Comparison of ENCODE assay signal across 1 cellular context in the genomic region with DNA sequence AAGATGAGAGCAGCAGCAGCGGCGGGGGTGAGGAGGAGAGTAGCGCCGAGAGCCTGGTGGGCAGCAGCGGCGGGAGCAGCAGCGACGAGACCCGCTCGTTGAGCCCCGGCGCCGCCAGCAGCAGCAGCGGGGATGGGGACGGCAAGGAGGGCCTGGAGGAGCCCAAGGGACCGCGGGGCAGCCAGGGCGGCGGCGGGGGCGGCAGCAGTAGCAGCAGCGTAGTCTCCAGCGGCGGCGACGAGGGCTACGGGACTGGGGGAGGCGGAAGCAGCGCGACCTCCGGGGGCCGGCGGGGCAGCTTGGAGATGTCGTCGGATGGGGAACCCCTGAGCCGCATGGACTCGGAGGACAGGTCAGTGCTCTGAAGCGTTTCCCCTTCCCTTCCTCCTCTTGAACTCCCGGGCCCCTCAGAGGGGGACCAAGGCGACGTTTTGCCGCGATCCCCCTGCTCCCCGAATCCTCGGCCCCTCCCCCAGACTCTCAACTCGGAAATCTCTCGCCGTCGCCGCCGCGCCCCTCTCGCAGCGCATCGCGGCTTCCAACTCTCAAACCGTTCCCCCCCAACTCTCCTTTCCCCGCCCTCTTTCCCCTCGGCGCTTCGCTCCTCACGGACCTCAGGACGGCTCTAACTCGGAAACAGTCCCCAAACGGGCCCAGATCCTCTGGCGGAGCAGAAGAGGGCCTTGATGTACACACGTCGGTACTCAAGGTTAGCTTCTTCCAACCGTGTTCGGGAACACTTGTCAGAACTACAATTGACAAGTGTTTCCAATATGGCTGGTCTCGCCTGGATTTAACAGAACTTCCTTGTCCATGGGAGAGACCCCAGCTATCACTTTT.
TF ChIP-seq lines count a peak whose summit lies in the region.

No MANE protein-coding gene starts in this region.

TF ChIP-seq in GM12878, 131 proteins besides CTCF, POLR2A, EP300 and RAD21 (continued from another document):
- TF ChIP-seq, protein P1, sequence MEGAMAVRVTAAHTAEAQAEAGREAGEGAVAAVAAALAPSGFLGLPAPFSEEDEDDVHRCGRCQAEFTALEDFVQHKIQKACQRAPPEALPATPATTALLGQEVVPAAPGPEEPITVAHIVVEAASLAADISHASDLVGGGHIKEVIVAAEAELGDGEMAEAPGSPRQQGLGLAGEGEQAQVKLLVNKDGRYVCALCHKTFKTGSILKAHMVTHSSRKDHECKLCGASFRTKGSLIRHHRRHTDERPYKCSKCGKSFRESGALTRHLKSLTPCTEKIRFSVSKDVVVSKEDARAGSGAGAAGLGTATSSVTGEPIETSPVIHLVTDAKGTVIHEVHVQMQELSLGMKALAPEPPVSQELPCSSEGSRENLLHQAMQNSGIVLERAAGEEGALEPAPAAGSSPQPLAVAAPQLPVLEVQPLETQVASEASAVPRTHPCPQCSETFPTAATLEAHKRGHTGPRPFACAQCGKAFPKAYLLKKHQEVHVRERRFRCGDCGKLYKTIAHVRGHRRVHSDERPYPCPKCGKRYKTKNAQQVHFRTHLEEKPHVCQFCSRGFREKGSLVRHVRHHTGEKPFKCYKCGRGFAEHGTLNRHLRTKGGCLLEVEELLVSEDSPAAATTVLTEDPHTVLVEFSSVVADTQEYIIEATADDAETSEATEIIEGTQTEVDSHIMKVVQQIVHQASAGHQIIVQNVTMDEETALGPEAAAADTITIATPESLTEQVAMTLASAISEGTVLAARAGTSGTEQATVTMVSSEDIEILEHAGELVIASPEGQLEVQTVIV (IDR thresholded peaks at IDR 0.05; ENCODE audit: borderline replicate concordance, partially characterized antibody): no peak
- TF ChIP-seq HDAC2 (IDR thresholded peaks at IDR 0.05) (no peak), IKZF2 (IDR thresholded peaks at IDR 0.05) (peak; percentile 25 to 30; a peak in 2 of 4 replicates), CEBPB (IDR thresholded peaks at IDR 0.05; ENCODE audit: borderline replicate concordance in 1 of 2, low read depth in 2 of 2, low read length in 2 of 2) (no peak), BRCA1 (IDR thresholded peaks at IDR 0.05; ENCODE audit: low read depth, low read length) (no peak), ZSCAN29 (IDR thresholded peaks at IDR 0.05) (0 out of 2 replicates have a peak, but pooled peaks have one; percentile 0), POU2F2 (IDR thresholded peaks at IDR 0.05; ENCODE audit: borderline replicate concordance, low read depth, low read length) (0 out of 3 replicates have a peak, but pooled peaks have one; percentile 15), TAF1 (IDR thresholded peaks at IDR 0.05; ENCODE audit: borderline replicate concordance, low read depth, low read length) (0 out of 2 replicates have a peak, but pooled peaks have one; percentile 18), CBX5 (IDR thresholded peaks at IDR 0.05; ENCODE audit: low read depth) (0 out of 2 replicates have a peak, but pooled peaks have one; percentile 71), NR2F1 (conservative IDR thresholded peaks at IDR 0.05) (0 out of 2 replicates have a peak, but pooled peaks have one; percentile 26), TCF12 (IDR thresholded peaks at IDR 0.05; ENCODE audit: low read depth, low read length) (no peak), POLR2AphosphoS5 (IDR thresholded peaks at IDR 0.05; ENCODE audit: low read length) (peak; percentile 73), MTA2 (IDR thresholded peaks at IDR 0.05; ENCODE audit: low read depth) (peak; percentile 23; the same call in 1 of the 2 replicates), ZNF384 (IDR thresholded peaks at IDR 0.05; ENCODE audit: borderline replicate concordance, low read depth, low read length) (no peak), IKZF1 (conservative IDR thresholded peaks at IDR 0.05) (peak; percentile 46; the same call in 1 of the 2 replicates), MEF2B (IDR thresholded peaks at IDR 0.05; ENCODE audit: partially characterized antibody, poor library complexity, severe bottlenecking) (peak; percentile 15), CBFB (IDR thresholded peaks at IDR 0.05; ENCODE audit: low read depth) (peak; percentile 16; the same call in 1 of the 2 replicates), EED (IDR thresholded peaks at IDR 0.05; ENCODE audit: low read depth) (0 out of 2 replicates have a peak, but pooled peaks have one; percentile 20), RB1 (IDR thresholded peaks at IDR 0.05; ENCODE audit: borderline replicate concordance) (no peak), MYC (IDR thresholded peaks at IDR 0.05; ENCODE audit: insufficient read depth, insufficient read length, insufficient replicate concordance, low read length, severe bottlenecking) (no peak), RUNX3 (IDR thresholded peaks at IDR 0.05; ENCODE audit: low read length) (no peak), DPF2 (IDR thresholded peaks at IDR 0.05) (peak; percentile 27; the same call in 1 of the 2 replicates), LARP7 (IDR thresholded peaks at IDR 0.05) (no peak)
- TF ChIP-seq, protein P2, sequence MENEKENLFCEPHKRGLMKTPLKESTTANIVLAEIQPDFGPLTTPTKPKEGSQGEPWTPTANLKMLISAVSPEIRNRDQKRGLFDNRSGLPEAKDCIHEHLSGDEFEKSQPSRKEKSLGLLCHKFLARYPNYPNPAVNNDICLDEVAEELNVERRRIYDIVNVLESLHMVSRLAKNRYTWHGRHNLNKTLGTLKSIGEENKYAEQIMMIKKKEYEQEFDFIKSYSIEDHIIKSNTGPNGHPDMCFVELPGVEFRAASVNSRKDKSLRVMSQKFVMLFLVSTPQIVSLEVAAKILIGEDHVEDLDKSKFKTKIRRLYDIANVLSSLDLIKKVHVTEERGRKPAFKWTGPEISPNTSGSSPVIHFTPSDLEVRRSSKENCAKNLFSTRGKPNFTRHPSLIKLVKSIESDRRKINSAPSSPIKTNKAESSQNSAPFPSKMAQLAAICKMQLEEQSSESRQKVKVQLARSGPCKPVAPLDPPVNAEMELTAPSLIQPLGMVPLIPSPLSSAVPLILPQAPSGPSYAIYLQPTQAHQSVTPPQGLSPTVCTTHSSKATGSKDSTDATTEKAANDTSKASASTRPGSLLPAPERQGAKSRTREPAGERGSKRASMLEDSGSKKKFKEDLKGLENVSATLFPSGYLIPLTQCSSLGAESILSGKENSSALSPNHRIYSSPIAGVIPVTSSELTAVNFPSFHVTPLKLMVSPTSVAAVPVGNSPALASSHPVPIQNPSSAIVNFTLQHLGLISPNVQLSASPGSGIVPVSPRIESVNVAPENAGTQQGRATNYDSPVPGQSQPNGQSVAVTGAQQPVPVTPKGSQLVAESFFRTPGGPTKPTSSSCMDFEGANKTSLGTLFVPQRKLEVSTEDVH (IDR thresholded peaks at IDR 0.05; ENCODE audit: low read depth, partially characterized antibody): no peak
- TF ChIP-seq, protein P3, sequence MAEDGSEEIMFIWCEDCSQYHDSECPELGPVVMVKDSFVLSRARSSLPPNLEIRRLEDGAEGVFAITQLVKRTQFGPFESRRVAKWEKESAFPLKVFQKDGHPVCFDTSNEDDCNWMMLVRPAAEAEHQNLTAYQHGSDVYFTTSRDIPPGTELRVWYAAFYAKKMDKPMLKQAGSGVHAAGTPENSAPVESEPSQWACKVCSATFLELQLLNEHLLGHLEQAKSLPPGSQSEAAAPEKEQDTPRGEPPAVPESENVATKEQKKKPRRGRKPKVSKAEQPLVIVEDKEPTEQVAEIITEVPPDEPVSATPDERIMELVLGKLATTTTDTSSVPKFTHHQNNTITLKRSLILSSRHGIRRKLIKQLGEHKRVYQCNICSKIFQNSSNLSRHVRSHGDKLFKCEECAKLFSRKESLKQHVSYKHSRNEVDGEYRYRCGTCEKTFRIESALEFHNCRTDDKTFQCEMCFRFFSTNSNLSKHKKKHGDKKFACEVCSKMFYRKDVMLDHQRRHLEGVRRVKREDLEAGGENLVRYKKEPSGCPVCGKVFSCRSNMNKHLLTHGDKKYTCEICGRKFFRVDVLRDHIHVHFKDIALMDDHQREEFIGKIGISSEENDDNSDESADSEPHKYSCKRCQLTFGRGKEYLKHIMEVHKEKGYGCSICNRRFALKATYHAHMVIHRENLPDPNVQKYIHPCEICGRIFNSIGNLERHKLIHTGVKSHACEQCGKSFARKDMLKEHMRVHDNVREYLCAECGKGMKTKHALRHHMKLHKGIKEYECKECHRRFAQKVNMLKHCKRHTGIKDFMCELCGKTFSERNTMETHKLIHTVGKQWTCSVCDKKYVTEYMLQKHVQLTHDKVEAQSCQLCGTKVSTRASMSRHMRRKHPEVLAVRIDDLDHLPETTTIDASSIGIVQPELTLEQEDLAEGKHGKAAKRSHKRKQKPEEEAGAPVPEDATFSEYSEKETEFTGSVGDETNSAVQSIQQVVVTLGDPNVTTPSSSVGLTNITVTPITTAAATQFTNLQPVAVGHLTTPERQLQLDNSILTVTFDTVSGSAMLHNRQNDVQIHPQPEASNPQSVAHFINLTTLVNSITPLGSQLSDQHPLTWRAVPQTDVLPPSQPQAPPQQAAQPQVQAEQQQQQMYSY (CRISPR knock-in tag; IDR thresholded peaks at IDR 0.05): no peak
- TF ChIP-seq, protein P4, sequence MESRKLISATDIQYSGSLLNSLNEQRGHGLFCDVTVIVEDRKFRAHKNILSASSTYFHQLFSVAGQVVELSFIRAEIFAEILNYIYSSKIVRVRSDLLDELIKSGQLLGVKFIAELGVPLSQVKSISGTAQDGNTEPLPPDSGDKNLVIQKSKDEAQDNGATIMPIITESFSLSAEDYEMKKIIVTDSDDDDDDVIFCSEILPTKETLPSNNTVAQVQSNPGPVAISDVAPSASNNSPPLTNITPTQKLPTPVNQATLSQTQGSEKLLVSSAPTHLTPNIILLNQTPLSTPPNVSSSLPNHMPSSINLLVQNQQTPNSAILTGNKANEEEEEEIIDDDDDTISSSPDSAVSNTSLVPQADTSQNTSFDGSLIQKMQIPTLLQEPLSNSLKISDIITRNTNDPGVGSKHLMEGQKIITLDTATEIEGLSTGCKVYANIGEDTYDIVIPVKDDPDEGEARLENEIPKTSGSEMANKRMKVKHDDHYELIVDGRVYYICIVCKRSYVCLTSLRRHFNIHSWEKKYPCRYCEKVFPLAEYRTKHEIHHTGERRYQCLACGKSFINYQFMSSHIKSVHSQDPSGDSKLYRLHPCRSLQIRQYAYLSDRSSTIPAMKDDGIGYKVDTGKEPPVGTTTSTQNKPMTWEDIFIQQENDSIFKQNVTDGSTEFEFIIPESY (IDR thresholded peaks at IDR 0.05): no peak
- TF ChIP-seq, protein P5, sequence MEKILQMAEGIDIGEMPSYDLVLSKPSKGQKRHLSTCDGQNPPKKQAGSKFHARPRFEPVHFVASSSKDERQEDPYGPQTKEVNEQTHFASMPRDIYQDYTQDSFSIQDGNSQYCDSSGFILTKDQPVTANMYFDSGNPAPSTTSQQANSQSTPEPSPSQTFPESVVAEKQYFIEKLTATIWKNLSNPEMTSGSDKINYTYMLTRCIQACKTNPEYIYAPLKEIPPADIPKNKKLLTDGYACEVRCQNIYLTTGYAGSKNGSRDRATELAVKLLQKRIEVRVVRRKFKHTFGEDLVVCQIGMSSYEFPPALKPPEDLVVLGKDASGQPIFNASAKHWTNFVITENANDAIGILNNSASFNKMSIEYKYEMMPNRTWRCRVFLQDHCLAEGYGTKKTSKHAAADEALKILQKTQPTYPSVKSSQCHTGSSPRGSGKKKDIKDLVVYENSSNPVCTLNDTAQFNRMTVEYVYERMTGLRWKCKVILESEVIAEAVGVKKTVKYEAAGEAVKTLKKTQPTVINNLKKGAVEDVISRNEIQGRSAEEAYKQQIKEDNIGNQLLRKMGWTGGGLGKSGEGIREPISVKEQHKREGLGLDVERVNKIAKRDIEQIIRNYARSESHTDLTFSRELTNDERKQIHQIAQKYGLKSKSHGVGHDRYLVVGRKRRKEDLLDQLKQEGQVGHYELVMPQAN (conservative IDR thresholded peaks at IDR 0.05): peak; percentile 52; the same call in 1 of the 2 replicates
- TF ChIP-seq, protein P6, sequence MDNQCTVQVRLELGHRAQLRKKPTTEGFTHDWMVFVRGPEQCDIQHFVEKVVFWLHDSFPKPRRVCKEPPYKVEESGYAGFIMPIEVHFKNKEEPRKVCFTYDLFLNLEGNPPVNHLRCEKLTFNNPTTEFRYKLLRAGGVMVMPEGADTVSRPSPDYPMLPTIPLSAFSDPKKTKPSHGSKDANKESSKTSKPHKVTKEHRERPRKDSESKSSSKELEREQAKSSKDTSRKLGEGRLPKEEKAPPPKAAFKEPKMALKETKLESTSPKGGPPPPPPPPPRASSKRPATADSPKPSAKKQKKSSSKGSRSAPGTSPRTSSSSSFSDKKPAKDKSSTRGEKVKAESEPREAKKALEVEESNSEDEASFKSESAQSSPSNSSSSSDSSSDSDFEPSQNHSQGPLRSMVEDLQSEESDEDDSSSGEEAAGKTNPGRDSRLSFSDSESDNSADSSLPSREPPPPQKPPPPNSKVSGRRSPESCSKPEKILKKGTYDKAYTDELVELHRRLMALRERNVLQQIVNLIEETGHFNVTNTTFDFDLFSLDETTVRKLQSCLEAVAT (IDR thresholded peaks at IDR 0.05): 0 out of 2 replicates have a peak, but pooled peaks have one; percentile 39
- TF ChIP-seq, protein P7, sequence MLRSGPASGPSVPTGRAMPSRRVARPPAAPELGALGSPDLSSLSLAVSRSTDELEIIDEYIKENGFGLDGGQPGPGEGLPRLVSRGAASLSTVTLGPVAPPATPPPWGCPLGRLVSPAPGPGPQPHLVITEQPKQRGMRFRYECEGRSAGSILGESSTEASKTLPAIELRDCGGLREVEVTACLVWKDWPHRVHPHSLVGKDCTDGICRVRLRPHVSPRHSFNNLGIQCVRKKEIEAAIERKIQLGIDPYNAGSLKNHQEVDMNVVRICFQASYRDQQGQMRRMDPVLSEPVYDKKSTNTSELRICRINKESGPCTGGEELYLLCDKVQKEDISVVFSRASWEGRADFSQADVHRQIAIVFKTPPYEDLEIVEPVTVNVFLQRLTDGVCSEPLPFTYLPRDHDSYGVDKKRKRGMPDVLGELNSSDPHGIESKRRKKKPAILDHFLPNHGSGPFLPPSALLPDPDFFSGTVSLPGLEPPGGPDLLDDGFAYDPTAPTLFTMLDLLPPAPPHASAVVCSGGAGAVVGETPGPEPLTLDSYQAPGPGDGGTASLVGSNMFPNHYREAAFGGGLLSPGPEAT (IDR thresholded peaks at IDR 0.05; ENCODE audit: low read depth): no peak
- TF ChIP-seq, protein P8, sequence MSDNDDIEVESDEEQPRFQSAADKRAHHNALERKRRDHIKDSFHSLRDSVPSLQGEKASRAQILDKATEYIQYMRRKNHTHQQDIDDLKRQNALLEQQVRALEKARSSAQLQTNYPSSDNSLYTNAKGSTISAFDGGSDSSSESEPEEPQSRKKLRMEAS (IDR thresholded peaks at IDR 0.05; ENCODE audit: low read depth, low read length): 0 out of 2 replicates have a peak, but pooled peaks have one; percentile 21
